1 cellular context compared by ENCODE assay signal in genomic region chr1:37410815-37411214, GRCh38.
TF ChIP-seq lines count a peak whose summit lies in the region.

No MANE protein-coding gene starts in this region.

TF ChIP-seq in SK-N-SH, 30 proteins besides CTCF, POLR2A, EP300 and RAD21:
- TF ChIP-seq REST (IDR thresholded peaks at IDR 0.05; ENCODE audit: low read depth, low read length): peak; percentile 92
- no peak for TF ChIP-seq TAF1 (IDR thresholded peaks at IDR 0.05; ENCODE audit: borderline replicate concordance, low read depth, low read length)
